9 cellular contexts compared by ENCODE assay signal in the genomic region with DNA sequence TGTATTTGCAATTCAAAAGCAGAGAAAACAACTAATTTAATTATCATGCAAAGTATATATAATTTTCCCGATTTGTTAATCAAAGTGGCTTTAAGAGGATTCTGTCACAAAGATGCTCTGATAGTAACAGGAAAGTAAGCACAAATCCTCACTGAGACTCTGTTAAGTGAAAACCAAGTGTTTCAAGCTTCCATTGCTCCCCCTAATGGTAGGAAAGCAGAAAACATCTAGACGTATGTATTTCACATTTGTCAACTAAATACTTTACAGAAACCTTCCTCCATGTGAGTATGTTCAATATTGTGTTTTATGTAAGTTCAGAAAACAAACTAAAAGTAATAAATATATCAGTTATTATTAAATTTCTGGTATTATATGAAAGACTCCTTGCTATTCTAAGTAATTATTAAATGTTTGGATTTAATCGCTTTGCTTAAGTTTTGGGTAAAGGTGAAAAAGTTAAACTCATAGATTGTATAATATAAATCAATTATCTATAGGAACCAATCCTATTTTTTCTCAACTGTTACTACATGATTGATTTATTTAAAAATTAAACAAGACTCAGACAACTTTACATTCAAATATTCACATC. TPM values are rescaled to one million over a fixed set of nuclear protein-coding genes. Genes with fewer than 3 reads are reported as not detected.
DNase-seq lines count a peak whose midpoint lies in the region; ATAC-seq, FAIRE-seq and TF ChIP-seq lines count a peak whose summit lies in the region.
"Had no signal": no experiment of that assay in that cellular context is flagged by ENCODE, and none has a peak within 500 bp of the region (broad histone marks: within the 10 kb centered on the region; RNA-seq: fewer than 3 reads in every experiment).

No MANE protein-coding gene starts in this region.

- no peaks in the 10 kb centered on the region for H3K9me3 Mint-ChIP-seq in activated CD4-positive, alpha-beta memory T cell treated with anti-CD3 and anti-CD28 coated beads, Interleukin-2, amount 10 ng/mL, durations not matched to agents 7 days and 5 days

- no peaks in the 10 kb centered on the region for H3K36me3 Mint-ChIP-seq in activated CD4-positive, alpha-beta memory T cell treated with anti-CD3 and anti-CD28 coated beads, Interleukin-2, amount 10 ng/mL, durations not matched to agents 7 days and 5 days (ENCODE audit: low read depth)

- H3K4me1 ChIP-seq in esophagus squamous epithelium: peaks cover 0 to 4% (median 0%) of the 10 kb centered on the region in 3 donors
- no peaks in the 10 kb centered on the region for H3K4me1 ChIP-seq in prostate gland (replicated peaks)
- H3K4me1 ChIP-seq: BLaER1 had no signal

- CTCF ChIA-PET in activated CD4-positive, alpha-beta memory T cell treated with anti-CD3 and anti-CD28 coated beads, Interleukin-2, amount 10 ng/mL, durations not matched to agents 7 days and 5 days (lab: Charles Lee): interaction anchor here (1.5 to 1.8 kb wide), 2 partner anchors 10 to 404 kb away, joined by 4 to 5 read pairs; no protein-coding TSS in a partner anchor

- no peak overlapping the region for H3K4me3 ChIP-seq in esophagus squamous epithelium
- no peak overlapping the region for H3K4me3 ChIP-seq in prostate gland
- H3K4me3 ChIP-seq: BLaER1 had no signal

- intact Hi-C loops in esophagus squamous epithelium (cut with DNase I) (no loop called here), prostate gland (cut with DNase I) (loop anchor here (5.0 kb wide), 1 partner anchor 400 kb away; no protein-coding TSS in a partner anchor)

- FAIRE-seq in RCC 7860 (lab: Jason Lieb, UNC): peak; percentile 82

- 30 to 31% methylated on average over 3 of the region's 3 CpGs for whole genome bisulfite sequencing in esophagus squamous epithelium, 2 donors
- WGBS in prostate gland: 32% methylated on average over 3 of the region's 3 CpGs

- no peak for TF ChIP-seq POLR2A in esophagus squamous epithelium (IDR thresholded peaks at IDR 0.05)
- TF ChIP-seq POLR2A in prostate gland (IDR thresholded peaks at IDR 0.05): no peak

- POLR2A ChIA-PET in activated CD4-positive, alpha-beta memory T cell treated with anti-CD3 and anti-CD28 coated beads, Interleukin-2, amount 10 ng/mL, durations not matched to agents 7 days and 5 days (lab: Charles Lee): no interaction called here

- no peak overlapping the region for H3K27ac Mint-ChIP-seq in activated CD4-positive, alpha-beta memory T cell treated with anti-CD3 and anti-CD28 coated beads, Interleukin-2, amount 10 ng/mL, durations not matched to agents 7 days and 5 days

- no peaks in the 10 kb centered on the region for H3K9me3 ChIP-seq in esophagus squamous epithelium
- no peaks in the 10 kb centered on the region for H3K9me3 ChIP-seq in prostate gland
- H3K9me3 ChIP-seq: BLaER1 had no signal

- no peak overlapping the region for H3K4me3 Mint-ChIP-seq in activated CD4-positive, alpha-beta memory T cell treated with anti-CD3 and anti-CD28 coated beads, Interleukin-2, amount 10 ng/mL, durations not matched to agents 7 days and 5 days

- DNase-seq in NCI-H1417 (lab: John Stamatoyannopoulos, UW): peak; percentile 53 to 86 (median 74)
- DNase-seq in NCI-H1417 treated with DMSO at 0.1 percent for 48 hours (lab: John Stamatoyannopoulos, UW): no peak
- DNase-seq in KG1 (lab: John Stamatoyannopoulos, UW): peak; percentile 17
- DNase-seq in RCC 7860 (ENCODE audit: low spot score): peak; percentile 26
- no peak for DNase-seq in esophagus squamous epithelium (lab: John Stamatoyannopoulos, UW)
- no peak for DNase-seq in prostate gland (ENCODE audit: low spot score)
- no peak for DNase-seq in activated CD4-positive, alpha-beta memory T cell treated with anti-CD3 and anti-CD28 coated beads, Interleukin-2, amount 10 ng/mL, durations not matched to agents 7 days and 5 days

- ATAC-seq in GM21786 (IDR thresholded peaks at IDR 0.05; ENCODE audit: unreplicated experiment): peak; percentile 71

- H3K4me1 Mint-ChIP-seq in activated CD4-positive, alpha-beta memory T cell treated with anti-CD3 and anti-CD28 coated beads, Interleukin-2, amount 10 ng/mL, durations not matched to agents 7 days and 5 days: no peaks in the 10 kb centered on the region

- H3K27ac ChIP-seq in esophagus squamous epithelium (no peak overlapping the region), prostate gland (no peak overlapping the region)
- H3K27ac ChIP-seq: BLaER1 had no signal

- no peaks in the 10 kb centered on the region for H3K27me3 Mint-ChIP-seq in activated CD4-positive, alpha-beta memory T cell treated with anti-CD3 and anti-CD28 coated beads, Interleukin-2, amount 10 ng/mL, durations not matched to agents 7 days and 5 days

- H3K36me3 ChIP-seq in esophagus squamous epithelium: no peaks in the 10 kb centered on the region
- no peaks in the 10 kb centered on the region for H3K36me3 ChIP-seq in prostate gland
- H3K36me3 ChIP-seq: BLaER1 had no signal

- no peaks in the 10 kb centered on the region for H3K27me3 ChIP-seq in esophagus squamous epithelium
- no peaks in the 10 kb centered on the region for H3K27me3 ChIP-seq in prostate gland (replicated peaks; ENCODE audit: insufficient read depth)
- H3K27me3 ChIP-seq: BLaER1 had no signal

- TF ChIP-seq CTCF in esophagus squamous epithelium (IDR thresholded peaks at IDR 0.05) (peak; percentile 16 to 77 (median 54)), prostate gland (IDR thresholded peaks at IDR 0.05) (peak; percentile 17 to 65 (median 50))

RNA-seq across cellular contexts. Expression of gene NTS, which starts 1.5 kb away (rescaled TPM):
- 1 to 10 TPM in 1 of 4 donors, not detected in 3; 5.0 TPM for total RNA-seq in esophagus squamous epithelium
- under 1 TPM in 1 of 2 donors, not detected in 1; 0.96 TPM for total RNA-seq in prostate gland
- total RNA-seq in activated CD4-positive, alpha-beta memory T cell treated with anti-CD3 and anti-CD28 coated beads, Interleukin-2, amount 10 ng/mL, durations not matched to agents 7 days and 5 days: not detected

RNA-seq across cellular contexts. Expression of gene RASSF9, which starts 36.4 kb away (rescaled TPM):
- total RNA-seq in esophagus squamous epithelium (10 to 100 TPM in 1 of 4 donors, 1 to 10 TPM in 3; 2.5 to 17.4 (median 4.4) TPM), prostate gland (1 to 10 TPM; 1.4 to 3.5 TPM)
- total RNA-seq in activated CD4-positive, alpha-beta memory T cell treated with anti-CD3 and anti-CD28 coated beads, Interleukin-2, amount 10 ng/mL, durations not matched to agents 7 days and 5 days: not detected

Comparison
In these comparisons a context has a peak if more than half of its experiments do, and no peak if none do; other contexts are left out.
1. DNase-seq: peak in NCI-H1417 (3 of 3), KG1 (single experiment) and RCC 7860 (single experiment); none in NCI-H1417 treated with DMSO at 0.1 percent for 48 hours (single experiment), esophagus squamous epithelium (single experiment), prostate gland (single experiment) and activated CD4-positive, alpha-beta memory T cell treated with anti-CD3 and anti-CD28 coated beads, Interleukin-2, amount 10 ng/mL, durations not matched to agents 7 days and 5 days (single experiment).